8 cellular contexts compared by ENCODE assay signal in genomic region chr3:8769088-8769822, GRCh38. TPM values are rescaled to one million over a fixed set of nuclear protein-coding genes. Genes with fewer than 3 reads are reported as not detected.
A peak's percentile ranks its signal among the peaks of the same experiment; 100 is the strongest.
DNase-seq lines count a peak whose midpoint lies in the region; TF ChIP-seq lines count a peak whose summit lies in the region.

OXTR (minus strand) TSS chr3:8769613; CDS start chr3:8768187, 1,426 bp downstream.

- peak within 1 kb of the TSS; percentile 60; the same call in 1 of the 2 replicates for H3K4me3 ChIP-seq in Karpas-422 (ENCODE audit: low read length)

- H3K4me1 Mint-ChIP-seq in immature natural killer cell = peaks cover 8 to 9% of the 10 kb centered on the region in 2 donors

- H3K27me3 ChIP-seq in Karpas-422 (ENCODE audit: low read length) = no peaks in the 10 kb centered on the region

- H3K9me3 Mint-ChIP-seq in immature natural killer cell = peaks cover 0 to 1% (median 0%) of the 10 kb centered on the region in 6 donors

- in situ Hi-C loops in T47D (cut with HindIII; ENCODE audit: low pct_unique_long_range_greater_than_20kb, low sequenced_read_pairs) = no loop called here

- no peaks in the 10 kb centered on the region for H3K36me3 Mint-ChIP-seq in immature natural killer cell

- H3K4me2 ChIP-seq in Karpas-422 (ENCODE audit: low read depth, low read length, poor library complexity, severe bottlenecking) = peak within 1 kb of the TSS; percentile 66

- no peak within 1 kb of the TSS for H3K27ac ChIP-seq in Karpas-422 (ENCODE audit: low read length)

- H3K36me3 ChIP-seq in Karpas-422 (ENCODE audit: insufficient read depth, low read length) = 0 out of 2 replicates have a peak, but pooled peaks cover 2% of the 10 kb centered on the region

- H3K9ac ChIP-seq in Karpas-422 (ENCODE audit: low read length) = peak within 1 kb of the TSS; percentile 51

- H3K79me2 ChIP-seq in Karpas-422 (ENCODE audit: low read length) = no peaks in the 10 kb centered on the region

- H3K9me3 ChIP-seq in Karpas-422 (ENCODE audit: low read length) = no peaks in the 10 kb centered on the region

- H3K4me1 ChIP-seq in Karpas-422 (ENCODE audit: low read length) = peaks cover 10% of the 10 kb centered on the region

- H3K27me3 Mint-ChIP-seq in immature natural killer cell (ENCODE audit: low read depth in 3 of 3) = peaks cover 2 to 16% (median 4%) of the 10 kb centered on the region in 3 donors

- H2AFZ ChIP-seq in Karpas-422 (ENCODE audit: low read length) = peak within 1 kb of the TSS; percentile 89; the same call in 1 of the 2 replicates

- peak; percentile 99 for TF ChIP-seq CTCF in GM12873 (IDR thresholded peaks at IDR 0.05; ENCODE audit: insufficient read depth, low read depth, low read length, missing control alignments)

- H3K4me3 Mint-ChIP-seq in immature natural killer cell = peak within 1 kb of the TSS in 3 of 5 donors; percentile 24 to 36 (median 27)

- peak; percentile 39 for DNase-seq in H4 (ENCODE audit: low spot score)
- peak; percentile 89 for DNase-seq in Karpas-422
- peak; percentile 82 for DNase-seq in T1000 (lab: John Stamatoyannopoulos, UW)
- peak; percentile 60 to 84 for DNase-seq in T47D (ENCODE audit: low read depth in 1 of 2, low spot score in 1 of 2)
- peak in 2 of 3 donors; percentile 14 to 15 for DNase-seq in immature natural killer cell
- peak; percentile 59 for DNase-seq in stimulated activated CD4-positive, alpha-beta T cell treated with anti-CD3 and anti-CD28 coated beads, Interleukin-12 subunit alpha, Interleukin-12 subunit beta, amount 100 ng/mL, for 4 hours
- no peak for DNase-seq in HT-29 (ENCODE audit: low spot score)

- H3K9me2 ChIP-seq in Karpas-422 (replicated peaks; ENCODE audit: insufficient read depth, low read length) = no peaks in the 10 kb centered on the region

- H4K20me1 ChIP-seq in Karpas-422 (ENCODE audit: insufficient read depth, low read depth, low read length) = peaks cover 12% of the 10 kb centered on the region; the same call in 1 of the 2 replicates

- no peak within 1 kb of the TSS for H3K27ac Mint-ChIP-seq in immature natural killer cell

RNA-seq across cellular contexts. Expression of gene OXTR, which starts in this region (rescaled TPM):
- total RNA-seq in H4 (2014; rRNA removed; shearing (Covaris generic)) = 0.12 and 0.27 TPM in 2 replicates
- total RNA-seq in Karpas-422 (2014; rRNA removed; shearing (Covaris generic); ENCODE audit: low replicate concordance) = 4.1 and 9.9 TPM in 2 replicates
- under 1 TPM in 1 of 3 donors, not detected in 2; 0.22 TPM for polyA plus RNA-seq in immature natural killer cell
- 0.13 and 0.60 TPM in 2 replicates for total RNA-seq in HT-29 (2014; rRNA removed; shearing (Covaris generic))

Comparison
In these comparisons a context has a peak if more than half of its experiments do, and no peak if none do; other contexts are left out.
1. Peak in DNase-seq in H4; RNA of the gene not detected or under 1 TPM.
2. Peak in DNase-seq in immature natural killer cell; RNA of the gene not detected or under 1 TPM.